ENCODE assay signal across 28 cellular contexts in the genomic region with DNA sequence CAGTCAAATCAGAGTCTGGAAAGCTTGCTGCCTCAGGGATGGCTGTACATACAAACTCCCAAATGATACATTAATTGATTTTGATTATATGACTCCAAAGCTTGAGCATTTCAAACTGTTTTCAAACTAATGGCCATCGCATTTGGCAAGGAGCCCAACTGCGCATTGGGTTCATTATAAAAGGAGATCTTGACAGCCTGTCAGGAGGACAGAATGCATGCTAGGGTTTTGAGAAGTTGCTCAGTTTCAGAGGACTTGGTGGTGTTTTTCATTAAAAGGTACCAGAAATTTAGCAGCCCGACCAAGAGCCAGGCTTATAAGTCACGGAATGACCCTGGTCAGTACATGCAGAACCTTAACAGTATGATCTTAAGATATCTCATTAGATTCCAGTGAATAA.
"Had no signal": no experiment of that assay in that cellular context is flagged by ENCODE, and none has a peak within 500 bp of the region (broad histone marks: within the 10 kb centered on the region; RNA-seq: fewer than 3 reads in every experiment).

No MANE protein-coding gene starts in this region.

- H3K27ac ChIP-seq: left lung, lower lobe of right lung, ovary, right atrium auricular region, right lobe of liver, stomach, testis, thyroid gland, transverse colon, upper lobe of left lung, vagina had no signal

- H3K4me1 Mint-ChIP-seq: immature natural killer cell; naive B cell; natural killer cell; stimulated activated naive B cell treated with anti-CD40 and anti-IgM and Interleukin-4, amounts not matched to agents 10 μg/mL and 1 μg/mL and 100 μg/mL, for 72 hours had no signal

- H3K4me3 ChIP-seq: left lung, lower lobe of right lung, ovary, right atrium auricular region, right lobe of liver, smooth muscle cell, stomach, testis, thyroid gland, transverse colon, upper lobe of left lung, vagina had no signal

- H3K36me3 ChIP-seq: left lung, lower lobe of right lung, ovary, right atrium auricular region, right lobe of liver, stomach, thyroid gland, transverse colon, upper lobe of left lung, vagina had no signal

- H3K9me3 ChIP-seq: left lung, lower lobe of right lung, ovary, right atrium auricular region, right lobe of liver, stomach, testis, thyroid gland, transverse colon, upper lobe of left lung, vagina had no signal

- H3K27me3 Mint-ChIP-seq: naive B cell; progenitor cell of endocrine pancreas; stimulated activated naive B cell treated with anti-CD40 and anti-IgM and Interleukin-4, amounts not matched to agents 10 μg/mL and 1 μg/mL and 100 μg/mL, for 72 hours had no signal

- H3K36me3 Mint-ChIP-seq: mesothelial cell of epicardium; naive B cell; natural killer cell; stimulated activated naive B cell treated with anti-CD40 and anti-IgM and Interleukin-4, amounts not matched to agents 10 μg/mL and 1 μg/mL and 100 μg/mL, for 72 hours had no signal

- H3K9me3 Mint-ChIP-seq: mesothelial cell of epicardium had no signal

- H3K4me2 ChIP-seq: smooth muscle cell had no signal

- ATAC-seq: left colon; left lung; lower lobe of right lung; natural killer cell; right lobe of liver; stimulated activated naive B cell treated with anti-CD40 and anti-IgM and Interleukin-4, amounts not matched to agents 10 μg/mL and 1 μg/mL and 100 μg/mL, for 72 hours; stimulated activated naive CD8-positive, alpha-beta T cell treated with anti-CD3 and anti-CD28 coated beads, Interleukin-15, Interleukin-2, amounts not matched to agents 100 U/mL and 50 U/mL, for 24 hours had no signal

- DNase-seq: hypothalamus; immature natural killer cell; kidney; left colon; left lung; lower lobe of right lung; mammary epithelial cell; mesenchymal stem cell; naive B cell; natural killer cell; ovary; right lobe of liver; stimulated activated CD4-positive, alpha-beta T cell treated with anti-CD3 and anti-CD28 coated beads, Interleukin-12 subunit alpha, Interleukin-12 subunit beta, amount 100 ng/mL, for 4 hours; stimulated activated CD4-positive, alpha-beta T cell treated with anti-CD3 and anti-CD28 coated beads, Interleukin-15, amount 100 ng/mL, for 24 hours; stimulated activated CD4-positive, alpha-beta T cell treated with anti-CD3 and anti-CD28 coated beads, Interleukin-2, amount 100 ng/mL, for 24 hours; stimulated activated CD4-positive, alpha-beta T cell treated with anti-CD3 and anti-CD28 coated beads, Interleukin-4, amount 100 ng/mL, for 1 hour; stimulated activated naive B cell treated with anti-CD40 and anti-IgM and Interleukin-4, amounts not matched to agents 10 μg/mL and 1 μg/mL and 100 μg/mL, for 72 hours; stimulated activated naive CD8-positive, alpha-beta T cell treated with anti-CD3 and anti-CD28 coated beads, Interleukin-15, Interleukin-2, amounts not matched to agents 100 U/mL and 50 U/mL, for 24 hours; stomach; testis; thyroid gland; transverse colon; upper lobe of left lung had no signal

- H3K4me3 Mint-ChIP-seq: immature natural killer cell; mesothelial cell of epicardium; naive B cell; natural killer cell; stimulated activated naive B cell treated with anti-CD40 and anti-IgM and Interleukin-4, amounts not matched to agents 10 μg/mL and 1 μg/mL and 100 μg/mL, for 72 hours had no signal

- H3K4me1 ChIP-seq: left lung, lower lobe of right lung, right atrium auricular region, right lobe of liver, stomach had no signal

- H3K27me3 ChIP-seq: left lung, ovary, right atrium auricular region, right lobe of liver, stomach, testis, thyroid gland, transverse colon, upper lobe of left lung, vagina had no signal

- H3K27ac Mint-ChIP-seq: mesothelial cell of epicardium; naive B cell; natural killer cell; progenitor cell of endocrine pancreas; stimulated activated naive B cell treated with anti-CD40 and anti-IgM and Interleukin-4, amounts not matched to agents 10 μg/mL and 1 μg/mL and 100 μg/mL, for 72 hours had no signal
